ENCODE assay signal across 27 cellular contexts in genomic region chr2:122528061-122528460, GRCh38.
A peak's percentile ranks its signal among the peaks of the same experiment; 100 is the strongest.
DNase-seq lines count a peak whose midpoint lies in the region; ATAC-seq and TF ChIP-seq lines count a peak whose summit lies in the region.
"Had no signal": no experiment of that assay in that cellular context is flagged by ENCODE, and none has a peak within 500 bp of the region (broad histone marks: within the 10 kb centered on the region; RNA-seq: fewer than 3 reads in every experiment).

No MANE protein-coding gene starts in this region.

- H3K4me2 ChIP-seq in PC-3 (ENCODE audit: low read length) (no peak overlapping the region), osteoblast (ENCODE audit: insufficient read depth, low read length) (no peak overlapping the region)

- H2AFZ ChIP-seq in PC-3 (ENCODE audit: low read length) (no peak overlapping the region), osteoblast (ENCODE audit: low read length) (no peak overlapping the region)

- no peaks in the 10 kb centered on the region for H3K27me3 ChIP-seq in PC-3 (ENCODE audit: low read length)
- H3K27me3 ChIP-seq in osteoblast (ENCODE audit: insufficient read depth, low read length): no peaks in the 10 kb centered on the region
- H3K27me3 ChIP-seq: body of pancreas, right atrium auricular region, SJSA1, spleen, testis had no signal

- TF ChIP-seq CTCF in PC-3 (conservative IDR thresholded peaks at IDR 0.05; ENCODE audit: low read depth, low read length): no peak
- TF ChIP-seq CTCF in choroid plexus epithelial cell (conservative IDR thresholded peaks at IDR 0.05; ENCODE audit: low read depth, low read length): no peak
- no peak for TF ChIP-seq CTCF in osteoblast (IDR thresholded peaks at IDR 0.05; ENCODE audit: extremely low read depth, low read depth, low read length)

- H3K36me3 ChIP-seq in PC-3 (ENCODE audit: low read depth, low read length) (no peaks in the 10 kb centered on the region), osteoblast (ENCODE audit: insufficient read depth, low read length) (no peaks in the 10 kb centered on the region)
- H3K36me3 ChIP-seq: right atrium auricular region, SJSA1, spleen had no signal

- H3K9ac ChIP-seq in PC-3 (ENCODE audit: low read length): no peak overlapping the region

- DNase-seq in EL: peak; percentile 38
- peak; percentile 55 for DNase-seq in PC-3
- peak; percentile 35 for DNase-seq in choroid plexus epithelial cell (ENCODE audit: low read depth)
- peak; percentile 50 for DNase-seq in osteoblast (ENCODE audit: insufficient read length, low spot score, missing footprints)
- DNase-seq in activated T-cell treated with anti-CD3 and anti-CD28 coated beads, Interleukin-2, amount 50 U/mL, for 1 hour: no peak
- no peak for DNase-seq in UCSD-AML1 (lab: John Stamatoyannopoulos, UW; ENCODE audit: unreplicated experiment)
- DNase-seq in HuH-7 (ENCODE audit: low spot score): no peak
- DNase-seq: activated CD4-positive, alpha-beta T cell treated with anti-CD3 and anti-CD28 coated beads, Interleukin-2, amount 50 U/mL, for 1 hour; activated CD4-positive, CD25-positive, alpha-beta regulatory T cell; activated gamma-delta T cell treated with Interleukin-2 at 50 U/mL for 16 hours; activated T-cell treated with anti-CD3 and anti-CD28 coated beads, Interleukin-2, amount 50 U/mL, for 48 hours; body of pancreas; CD4-positive, alpha-beta T cell; DMS79 treated with DMSO at 0.1 percent for 48 hours; hypothalamus; immature natural killer cell; NCI-H1092 treated with DMSO at 0.1 percent for 48 hours; NCI-H187; NCI-H510A; RPMI8226; spleen; stimulated activated CD4-positive, alpha-beta T cell treated with anti-CD3 and anti-CD28 coated beads, Interleukin-2, amount 100 ng/mL, for 24 hours; testis had no signal

- H3K79me2 ChIP-seq in PC-3 (ENCODE audit: low read length) (no peaks in the 10 kb centered on the region), osteoblast (ENCODE audit: insufficient read depth, low read length) (no peaks in the 10 kb centered on the region)

- H3K4me3 ChIP-seq in PC-3 (ENCODE audit: low read length): no peak overlapping the region
- no peak overlapping the region for H3K4me3 ChIP-seq in choroid plexus epithelial cell (ENCODE audit: low read depth, low read length)
- no peak overlapping the region for H3K4me3 ChIP-seq in osteoblast (ENCODE audit: insufficient read depth, low read length)
- H3K4me3 ChIP-seq: body of pancreas, right atrium auricular region, SJSA1, spleen, testis had no signal

- H3K9me3 ChIP-seq in PC-3 (ENCODE audit: low read length): no peaks in the 10 kb centered on the region
- no peaks in the 10 kb centered on the region for H3K9me3 ChIP-seq in osteoblast (ENCODE audit: low read depth, low read length)
- H3K9me3 ChIP-seq: body of pancreas, right atrium auricular region, SJSA1, spleen, testis had no signal

- no peaks in the 10 kb centered on the region for H3K9me2 ChIP-seq in PC-3 (replicated peaks; ENCODE audit: low read length)

- POLR2A ChIA-PET in PC-3 (lab: Charles Lee; ENCODE audit: unreplicated experiment): no interaction called here

- H3F3A ChIP-seq in PC-3 (ENCODE audit: low read length, unreplicated experiment): no peaks in the 10 kb centered on the region

- intact Hi-C loops in PC-3 (cut with micrococcal nuclease): no loop called here

- BruUV-seq in PC-3 (replicated peaks; lab: Mats Ljungman, UMichigan): no TSS peak

- ATAC-seq in PC-3 (0 out of 2 replicates have a peak, but pooled peaks have one; percentile 35), HG02610 (IDR thresholded peaks at IDR 0.05; ENCODE audit: unreplicated experiment) (no peak)
- ATAC-seq: body of pancreas, left lobe of liver had no signal

- H3K4me1 ChIP-seq in PC-3 (ENCODE audit: insufficient read depth, low read length) (no peaks in the 10 kb centered on the region; the same call in 1 of the 2 replicates), osteoblast (ENCODE audit: insufficient read depth, low read length) (no peaks in the 10 kb centered on the region)
- H3K4me1 ChIP-seq: body of pancreas, right atrium auricular region, SJSA1, spleen, testis had no signal

- H3K27ac ChIP-seq in PC-3 (ENCODE audit: low read length) (no peak overlapping the region), osteoblast (ENCODE audit: low read depth, low read length) (no peak overlapping the region)
- H3K27ac ChIP-seq: body of pancreas, right atrium auricular region, SJSA1, spleen, testis had no signal

- CTCF ChIA-PET in PC-3 (lab: Charles Lee): no interaction called here

- H4K20me1 ChIP-seq in PC-3 (ENCODE audit: low read length) (no peaks in the 10 kb centered on the region), osteoblast (ENCODE audit: insufficient read depth, low read length) (no peaks in the 10 kb centered on the region)

Comparison
In these comparisons a context has a peak if more than half of its experiments do, and no peak if none do; other contexts are left out.
1. DNase-seq: peak in EL (single experiment), PC-3 (single experiment), choroid plexus epithelial cell (single experiment) and osteoblast (single experiment); none in activated T-cell treated with anti-CD3 and anti-CD28 coated beads, Interleukin-2, amount 50 U/mL, for 1 hour (single experiment), UCSD-AML1 (single experiment) and HuH-7 (single experiment).